In genomic region chr14:52791204-52792096, GRCh38 we compare ENCODE assay signal across 1 cellular context.
TF ChIP-seq lines count a peak whose summit lies in the region.

GNPNAT1 (minus strand) TSS chr14:52791607; CDS start chr14:52784650, 6,957 bp downstream.

TF ChIP-seq in HepG2, 621 proteins besides CTCF, POLR2A, EP300 and RAD21 (continued from another document and continues in another):
- TF ChIP-seq, protein P1, sequence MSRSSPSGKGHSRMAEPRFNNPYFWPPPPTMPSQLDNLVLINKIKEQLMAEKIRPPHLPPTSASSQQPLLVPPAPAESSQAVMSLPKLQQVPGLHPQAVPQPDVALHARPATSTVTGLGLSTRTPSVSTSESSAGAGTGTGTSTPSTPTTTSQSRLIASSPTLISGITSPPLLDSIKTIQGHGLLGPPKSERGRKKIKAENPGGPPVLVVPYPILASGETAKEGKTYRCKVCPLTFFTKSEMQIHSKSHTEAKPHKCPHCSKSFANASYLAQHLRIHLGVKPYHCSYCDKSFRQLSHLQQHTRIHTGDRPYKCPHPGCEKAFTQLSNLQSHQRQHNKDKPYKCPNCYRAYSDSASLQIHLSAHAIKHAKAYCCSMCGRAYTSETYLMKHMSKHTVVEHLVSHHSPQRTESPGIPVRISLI (CRISPR knock-in tag; IDR thresholded peaks at IDR 0.05; ENCODE audit: borderline replicate concordance), result peak; percentile 49; the same call in 1 of the 2 replicates
- TF ChIP-seq, protein P2, sequence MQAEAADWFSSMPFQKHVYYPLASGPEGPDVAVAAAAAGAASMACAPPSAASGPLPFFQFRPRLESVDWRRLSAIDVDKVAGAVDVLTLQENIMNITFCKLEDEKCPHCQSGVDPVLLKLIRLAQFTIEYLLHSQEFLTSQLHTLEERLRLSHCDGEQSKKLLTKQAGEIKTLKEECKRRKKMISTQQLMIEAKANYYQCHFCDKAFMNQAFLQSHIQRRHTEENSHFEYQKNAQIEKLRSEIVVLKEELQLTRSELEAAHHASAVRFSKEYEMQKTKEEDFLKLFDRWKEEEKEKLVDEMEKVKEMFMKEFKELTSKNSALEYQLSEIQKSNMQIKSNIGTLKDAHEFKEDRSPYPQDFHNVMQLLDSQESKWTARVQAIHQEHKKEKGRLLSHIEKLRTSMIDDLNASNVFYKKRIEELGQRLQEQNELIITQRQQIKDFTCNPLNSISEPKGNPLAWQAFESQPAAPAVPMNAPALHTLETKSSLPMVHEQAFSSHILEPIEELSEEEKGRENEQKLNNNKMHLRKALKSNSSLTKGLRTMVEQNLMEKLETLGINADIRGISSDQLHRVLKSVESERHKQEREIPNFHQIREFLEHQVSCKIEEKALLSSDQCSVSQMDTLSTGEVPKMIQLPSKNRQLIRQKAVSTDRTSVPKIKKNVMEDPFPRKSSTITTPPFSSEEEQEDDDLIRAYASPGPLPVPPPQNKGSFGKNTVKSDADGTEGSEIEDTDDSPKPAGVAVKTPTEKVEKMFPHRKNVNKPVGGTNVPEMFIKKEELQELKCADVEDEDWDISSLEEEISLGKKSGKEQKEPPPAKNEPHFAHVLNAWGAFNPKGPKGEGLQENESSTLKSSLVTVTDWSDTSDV (CRISPR knock-in tag; IDR thresholded peaks at IDR 0.05), result no peak
- TF ChIP-seq ZNF138 (CRISPR knock-in tag; IDR thresholded peaks at IDR 0.05; ENCODE audit: low read depth), result no peak; the same call in none of the 2 replicates
- no peak for TF ChIP-seq RBAK (CRISPR knock-in tag; IDR thresholded peaks at IDR 0.05)
- TF ChIP-seq, protein P3, sequence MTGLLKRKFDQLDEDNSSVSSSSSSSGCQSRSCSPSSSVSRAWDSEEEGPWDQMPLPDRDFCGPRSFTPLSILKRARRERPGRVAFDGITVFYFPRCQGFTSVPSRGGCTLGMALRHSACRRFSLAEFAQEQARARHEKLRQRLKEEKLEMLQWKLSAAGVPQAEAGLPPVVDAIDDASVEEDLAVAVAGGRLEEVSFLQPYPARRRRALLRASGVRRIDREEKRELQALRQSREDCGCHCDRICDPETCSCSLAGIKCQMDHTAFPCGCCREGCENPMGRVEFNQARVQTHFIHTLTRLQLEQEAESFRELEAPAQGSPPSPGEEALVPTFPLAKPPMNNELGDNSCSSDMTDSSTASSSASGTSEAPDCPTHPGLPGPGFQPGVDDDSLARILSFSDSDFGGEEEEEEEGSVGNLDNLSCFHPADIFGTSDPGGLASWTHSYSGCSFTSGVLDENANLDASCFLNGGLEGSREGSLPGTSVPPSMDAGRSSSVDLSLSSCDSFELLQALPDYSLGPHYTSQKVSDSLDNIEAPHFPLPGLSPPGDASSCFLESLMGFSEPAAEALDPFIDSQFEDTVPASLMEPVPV (CRISPR knock-in tag; IDR thresholded peaks at IDR 0.05), result peak; percentile 52; the same call in 1 of the 2 replicates
- no peak for TF ChIP-seq MED8 (CRISPR knock-in tag; IDR thresholded peaks at IDR 0.05; ENCODE audit: insufficient replicate concordance)
- peak; percentile 90 for TF ChIP-seq ZNF225 (CRISPR knock-in tag; IDR thresholded peaks at IDR 0.05)
- TF ChIP-seq TSC22D2 (CRISPR knock-in tag; IDR thresholded peaks at IDR 0.05; ENCODE audit: borderline replicate concordance), result peak; percentile 68; the same call in 1 of the 2 replicates
- TF ChIP-seq ZNF580 (CRISPR knock-in tag; IDR thresholded peaks at IDR 0.05; ENCODE audit: borderline replicate concordance, low read depth), result peak; percentile 76
- TF ChIP-seq, protein P4, sequence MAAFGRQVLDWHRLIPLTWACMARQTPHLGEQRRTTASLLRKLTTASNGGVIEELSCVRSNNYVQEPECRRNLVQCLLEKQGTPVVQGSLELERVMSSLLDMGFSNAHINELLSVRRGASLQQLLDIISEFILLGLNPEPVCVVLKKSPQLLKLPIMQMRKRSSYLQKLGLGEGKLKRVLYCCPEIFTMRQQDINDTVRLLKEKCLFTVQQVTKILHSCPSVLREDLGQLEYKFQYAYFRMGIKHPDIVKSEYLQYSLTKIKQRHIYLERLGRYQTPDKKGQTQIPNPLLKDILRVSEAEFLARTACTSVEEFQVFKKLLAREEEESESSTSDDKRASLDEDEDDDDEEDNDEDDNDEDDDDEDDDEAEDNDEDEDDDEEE (CRISPR knock-in tag; IDR thresholded peaks at IDR 0.05), result peak; percentile 93; the same call in 1 of the 2 replicates
- 0 out of 2 replicates have a peak, but pooled peaks have one; percentile 38 for TF ChIP-seq MAF1 (CRISPR knock-in tag; IDR thresholded peaks at IDR 0.05; ENCODE audit: borderline replicate concordance)
- no peak for TF ChIP-seq ZKSCAN5 (CRISPR knock-in tag; IDR thresholded peaks at IDR 0.05)
- TF ChIP-seq, protein P5, sequence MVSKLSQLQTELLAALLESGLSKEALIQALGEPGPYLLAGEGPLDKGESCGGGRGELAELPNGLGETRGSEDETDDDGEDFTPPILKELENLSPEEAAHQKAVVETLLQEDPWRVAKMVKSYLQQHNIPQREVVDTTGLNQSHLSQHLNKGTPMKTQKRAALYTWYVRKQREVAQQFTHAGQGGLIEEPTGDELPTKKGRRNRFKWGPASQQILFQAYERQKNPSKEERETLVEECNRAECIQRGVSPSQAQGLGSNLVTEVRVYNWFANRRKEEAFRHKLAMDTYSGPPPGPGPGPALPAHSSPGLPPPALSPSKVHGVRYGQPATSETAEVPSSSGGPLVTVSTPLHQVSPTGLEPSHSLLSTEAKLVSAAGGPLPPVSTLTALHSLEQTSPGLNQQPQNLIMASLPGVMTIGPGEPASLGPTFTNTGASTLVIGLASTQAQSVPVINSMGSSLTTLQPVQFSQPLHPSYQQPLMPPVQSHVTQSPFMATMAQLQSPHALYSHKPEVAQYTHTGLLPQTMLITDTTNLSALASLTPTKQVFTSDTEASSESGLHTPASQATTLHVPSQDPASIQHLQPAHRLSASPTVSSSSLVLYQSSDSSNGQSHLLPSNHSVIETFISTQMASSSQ (IDR thresholded peaks at IDR 0.05; ENCODE audit: low read depth), result no peak
- TF ChIP-seq, protein P5 (CRISPR knock-in tag; IDR thresholded peaks at IDR 0.05; ENCODE audit: borderline replicate concordance), result peak; percentile 68; the same call in 1 of the 2 replicates
- peak; percentile 75; the same call in 1 of the 2 replicates for TF ChIP-seq BATF2 (CRISPR knock-in tag; IDR thresholded peaks at IDR 0.05)
- TF ChIP-seq REL (CRISPR knock-in tag; conservative IDR thresholded peaks at IDR 0.05), result no peak
- TF ChIP-seq ZNF530 (CRISPR knock-in tag; IDR thresholded peaks at IDR 0.05; ENCODE audit: low read depth), result peak; percentile 92; the same call in 1 of the 2 replicates
- TF ChIP-seq GABPA (IDR thresholded peaks at IDR 0.05; ENCODE audit: low read depth, low read length), result peak; percentile 70
- TF ChIP-seq GABPA (CRISPR knock-in tag; IDR thresholded peaks at IDR 0.05; ENCODE audit: low read depth), result peak; percentile 50; the same call in 1 of the 2 replicates
- no peak for TF ChIP-seq NR1H2 (CRISPR knock-in tag; IDR thresholded peaks at IDR 0.05; ENCODE audit: borderline replicate concordance, low read depth)
- TF ChIP-seq LBX2 (CRISPR knock-in tag; IDR thresholded peaks at IDR 0.05; ENCODE audit: borderline replicate concordance), result no peak
- TF ChIP-seq DDIT3 (CRISPR knock-in tag; IDR thresholded peaks at IDR 0.05), result no peak
- TF ChIP-seq MIER3 (CRISPR knock-in tag; IDR thresholded peaks at IDR 0.05; ENCODE audit: borderline replicate concordance), result no peak
- no peak for TF ChIP-seq ZSCAN22 (CRISPR knock-in tag; IDR thresholded peaks at IDR 0.05)
- TF ChIP-seq HNRNPL (IDR thresholded peaks at IDR 0.05; ENCODE audit: low read depth, low read length), result peak; percentile 69; the same call in 1 of the 2 replicates
- TF ChIP-seq ZNF646 (CRISPR knock-in tag; IDR thresholded peaks at IDR 0.05), result no peak
- no peak for TF ChIP-seq PHB2 (IDR thresholded peaks at IDR 0.05; ENCODE audit: partially characterized antibody)
- TF ChIP-seq ZNF230 (CRISPR knock-in tag; IDR thresholded peaks at IDR 0.05), result 0 out of 2 replicates have a peak, but pooled peaks have one; percentile 27
- TF ChIP-seq LRRFIP1 (CRISPR knock-in tag; conservative IDR thresholded peaks at IDR 0.05), result no peak
- TF ChIP-seq KAT7 (CRISPR knock-in tag; IDR thresholded peaks at IDR 0.05; ENCODE audit: borderline replicate concordance), result peak; percentile 66
- no peak for TF ChIP-seq CBX2 (IDR thresholded peaks at IDR 0.05; ENCODE audit: low read depth, low read length)
- TF ChIP-seq CBX2 (CRISPR knock-in tag; IDR thresholded peaks at IDR 0.05; ENCODE audit: low read depth), result 0 out of 2 replicates have a peak, but pooled peaks have one; percentile 63
- TF ChIP-seq ZFAT (CRISPR knock-in tag; conservative IDR thresholded peaks at IDR 0.05), result peak; percentile 87; the same call in 1 of the 2 replicates
- peak; percentile 84 for TF ChIP-seq PHF8 (CRISPR knock-in tag; IDR thresholded peaks at IDR 0.05)
- TF ChIP-seq ZNF569 (CRISPR knock-in tag; IDR thresholded peaks at IDR 0.05; ENCODE audit: borderline replicate concordance), result no peak
